In the genomic region with DNA sequence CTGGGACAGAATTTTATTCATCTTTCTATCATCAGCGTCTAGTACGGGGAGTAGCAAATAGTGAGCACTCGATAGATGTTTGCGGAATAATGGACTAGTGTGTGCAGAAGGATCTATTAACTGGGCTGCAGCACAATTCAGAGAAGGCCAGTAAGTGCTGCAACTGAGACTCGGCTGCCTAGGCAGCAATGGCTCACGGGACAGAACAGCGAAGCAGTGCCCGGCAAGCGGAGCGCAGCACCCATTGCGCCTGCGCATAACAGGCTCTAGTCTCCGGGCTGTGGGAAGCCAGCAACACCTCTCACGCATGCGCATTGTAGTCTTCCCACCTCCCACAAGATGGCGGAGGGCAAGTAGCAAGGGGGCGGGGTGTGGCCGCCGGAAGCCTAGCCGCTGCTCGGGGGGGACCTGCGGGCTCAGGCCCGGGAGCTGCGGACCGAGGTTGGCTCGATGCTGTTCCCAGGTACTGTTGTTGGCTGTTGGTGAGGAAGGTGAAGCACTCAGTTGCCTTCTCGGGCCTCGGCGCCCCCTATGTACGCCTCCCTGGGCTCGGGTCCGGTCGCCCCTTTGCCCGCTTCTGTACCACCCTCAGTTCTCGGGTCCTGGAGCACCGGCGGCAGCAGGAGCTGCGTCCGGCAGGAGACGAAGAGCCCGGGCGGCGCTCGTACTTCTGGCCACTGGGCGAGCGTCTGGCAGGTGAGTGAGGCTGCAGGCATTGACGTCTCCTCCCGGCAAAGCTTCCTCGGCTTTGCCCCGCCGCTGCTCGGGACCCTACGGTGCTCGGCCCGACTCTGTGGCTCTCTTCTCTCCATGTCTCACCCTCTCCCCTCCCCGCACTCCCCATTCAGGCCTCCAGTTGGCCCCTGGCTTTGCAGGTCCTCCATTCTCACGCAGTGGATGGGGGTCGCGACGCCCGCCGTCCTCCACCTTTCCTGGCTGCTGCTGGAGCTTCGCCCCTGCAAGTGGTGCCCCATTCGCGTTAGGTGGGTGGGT, we compare ENCODE assay signal across 8 cellular contexts. TPM values are rescaled to one million over a fixed set of nuclear protein-coding genes. Genes with fewer than 3 reads are reported as not detected.
DNase-seq lines count a peak whose midpoint lies in the region; ATAC-seq and TF ChIP-seq lines count a peak whose summit lies in the region.

No MANE protein-coding gene starts in this region.

- H3K27me3 Mint-ChIP-seq in T-helper 1 cell treated with Interleukin-12 subunit alpha and Interleukin-12 subunit beta and Interleukin-4 antibody, amounts not matched to agents 30 μg/mL and 1 μg/mL, for 36 hours (ENCODE audit: low read depth), result peaks cover 13% of the 10 kb centered on the region

- H3K27ac ChIP-seq in left ventricle myocardium inferior (replicated peaks) (peak overlapping the region; percentile 97), upper lobe of right lung (peak overlapping the region; percentile 93)

- H3K4me3 Mint-ChIP-seq in T-helper 1 cell treated with Interleukin-12 subunit alpha and Interleukin-12 subunit beta and Interleukin-4 antibody, amounts not matched to agents 30 μg/mL and 1 μg/mL, for 36 hours, result peak overlapping the region; percentile 89

- H3K27me3 ChIP-seq in left ventricle myocardium inferior (ENCODE audit: low read depth), result no peaks in the 10 kb centered on the region
- no peaks in the 10 kb centered on the region for H3K27me3 ChIP-seq in upper lobe of right lung

- peaks cover 43% of the 10 kb centered on the region for H3K4me1 Mint-ChIP-seq in T-helper 1 cell treated with Interleukin-12 subunit alpha and Interleukin-12 subunit beta and Interleukin-4 antibody, amounts not matched to agents 30 μg/mL and 1 μg/mL, for 36 hours (ENCODE audit: low read depth)

- DNase-seq in NCI-H1694 (lab: John Stamatoyannopoulos, UW) (peak; percentile 95), amygdala (lab: John Stamatoyannopoulos, UW) (peak; percentile 89 to 99 (median 97)), left ventricle myocardium inferior (peak; percentile 97), posterior vena cava (ENCODE audit: low spot score) (peak; percentile 99), upper lobe of right lung (peak; percentile 98)

- TF ChIP-seq CTCF in left ventricle myocardium inferior (IDR thresholded peaks at IDR 0.05; ENCODE audit: borderline replicate concordance) (peak; percentile 18), upper lobe of right lung (IDR thresholded peaks at IDR 0.05) (no peak)

- no peaks in the 10 kb centered on the region for H3K9me3 ChIP-seq in left ventricle myocardium inferior (replicated peaks)
- no peaks in the 10 kb centered on the region for H3K9me3 ChIP-seq in upper lobe of right lung

- H3K27ac Mint-ChIP-seq in T-helper 1 cell treated with Interleukin-12 subunit alpha and Interleukin-12 subunit beta and Interleukin-4 antibody, amounts not matched to agents 30 μg/mL and 1 μg/mL, for 36 hours, result peak overlapping the region; percentile 85

- peaks cover 6% of the 10 kb centered on the region for H3K36me3 Mint-ChIP-seq in T-helper 1 cell treated with Interleukin-12 subunit alpha and Interleukin-12 subunit beta and Interleukin-4 antibody, amounts not matched to agents 30 μg/mL and 1 μg/mL, for 36 hours (ENCODE audit: low read depth)

- no peaks in the 10 kb centered on the region for H3K9me3 Mint-ChIP-seq in T-helper 1 cell treated with Interleukin-12 subunit alpha and Interleukin-12 subunit beta and Interleukin-4 antibody, amounts not matched to agents 30 μg/mL and 1 μg/mL, for 36 hours

- no peaks in the 10 kb centered on the region for H3K36me3 ChIP-seq in left ventricle myocardium inferior
- H3K36me3 ChIP-seq in upper lobe of right lung, result no peaks in the 10 kb centered on the region

- peak overlapping the region; percentile 96 for H3K4me3 ChIP-seq in left ventricle myocardium inferior
- peak overlapping the region; percentile 94 for H3K4me3 ChIP-seq in upper lobe of right lung

- ATAC-seq in GM18498 (IDR thresholded peaks at IDR 0.05; ENCODE audit: unreplicated experiment) (peak; percentile 92), HG02885 (IDR thresholded peaks at IDR 0.05; ENCODE audit: poor library complexity, unreplicated experiment) (peak; percentile 94), upper lobe of right lung (peak; percentile 98)

- intact Hi-C loops in left ventricle myocardium inferior (cut with micrococcal nuclease), result no loop called here
- intact Hi-C loops in posterior vena cava (cut with DNase I), result no loop called here
- intact Hi-C loops in upper lobe of right lung (cut with DNase I), result no loop called here

- H3K4me1 ChIP-seq in left ventricle myocardium inferior (peaks cover 66% of the 10 kb centered on the region), upper lobe of right lung (peaks cover 30% of the 10 kb centered on the region)

RNA-seq across cellular contexts. Expression of a gene that starts 30.2 kb away (rescaled TPM):
- 33.4 TPM for total RNA-seq in left ventricle myocardium inferior
- 10 to 100 TPM; 48.3 to 50.1 TPM for total RNA-seq in posterior vena cava
- 54.1 TPM for total RNA-seq in upper lobe of right lung

Comparison
In these comparisons a context has a peak if more than half of its experiments do, and no peak if none do; other contexts are left out.
1. Peak in every context shown above with its lines: DNase-seq, ATAC-seq, H3K4me3 ChIP-seq and H3K27ac ChIP-seq.